8 cellular contexts compared by ENCODE assay signal in genomic region chr4:153432971-153433752, GRCh38. TPM values are rescaled to one million over a fixed set of nuclear protein-coding genes. Genes with fewer than 3 reads are reported as not detected.
DNase-seq lines count a peak whose midpoint lies in the region; ATAC-seq and TF ChIP-seq lines count a peak whose summit lies in the region.

No MANE protein-coding gene starts in this region.

- no peaks in the 10 kb centered on the region for H3K4me1 Mint-ChIP-seq in endodermal cell
- H3K4me1 Mint-ChIP-seq in naive thymus-derived CD4-positive, alpha-beta T cell = peaks cover 31 to 83% (median 72%) of the 10 kb centered on the region in 7 donors

- H3K27me3 Mint-ChIP-seq in endodermal cell (ENCODE audit: insufficient read depth) = no peaks in the 10 kb centered on the region
- no peaks in the 10 kb centered on the region for H3K27me3 Mint-ChIP-seq in naive thymus-derived CD4-positive, alpha-beta T cell

- H3K36me3 ChIP-seq in endodermal cell (ENCODE audit: control insufficient read depth, insufficient read depth, low read length) (no peaks in the 10 kb centered on the region), testis (ENCODE audit: low read depth, missing control alignments) (no peaks in the 10 kb centered on the region)
- H3K36me3 ChIP-seq in naive thymus-derived CD4-positive, alpha-beta T cell (ENCODE audit: control insufficient read depth in 2 of 3, insufficient read depth in 3 of 3, low read length in 3 of 3) = no peaks in the 10 kb centered on the region

- H3K4me1 ChIP-seq in endodermal cell (ENCODE audit: control insufficient read depth, insufficient read depth, low read length) (no peaks in the 10 kb centered on the region), testis (no peaks in the 10 kb centered on the region)
- peaks cover 13 to 54% of the 10 kb centered on the region in 2 donors for H3K4me1 ChIP-seq in naive thymus-derived CD4-positive, alpha-beta T cell (ENCODE audit: control insufficient read depth in 2 of 2, insufficient read depth in 2 of 2, low read length in 2 of 2)

- no peaks in the 10 kb centered on the region for H3K27me3 ChIP-seq in endodermal cell (ENCODE audit: control insufficient read depth, insufficient read depth, low read length, poor library complexity, severe bottlenecking)
- H3K27me3 ChIP-seq in naive thymus-derived CD4-positive, alpha-beta T cell (ENCODE audit: control insufficient read depth in 2 of 2, insufficient read depth in 2 of 2, low read length in 2 of 2) = no peaks in the 10 kb centered on the region
- no peaks in the 10 kb centered on the region for H3K27me3 ChIP-seq in testis

- no peak overlapping the region for H3K9ac ChIP-seq in endodermal cell (ENCODE audit: extremely low read depth, low read length, poor library complexity, severe bottlenecking)

- CTCF ChIA-PET in naive thymus-derived CD4-positive, alpha-beta T cell (lab: Charles Lee) = interaction anchor here (0.6 to 4.5 kb wide), 31 partner anchors 9 to 318 kb away, joined by 3 to 58 read pairs (median 4); partner anchors contain the start of genes MND1 and TMEM131L

- H3K9me3 ChIP-seq in endodermal cell (ENCODE audit: control insufficient read depth, low read length) (no peaks in the 10 kb centered on the region), testis (no peaks in the 10 kb centered on the region)
- no peaks in the 10 kb centered on the region for H3K9me3 ChIP-seq in naive thymus-derived CD4-positive, alpha-beta T cell (ENCODE audit: control insufficient read depth in 2 of 3, low read length in 3 of 3)

- H3K36me3 Mint-ChIP-seq in endodermal cell (ENCODE audit: low read depth) = no peaks in the 10 kb centered on the region
- H3K36me3 Mint-ChIP-seq in naive thymus-derived CD4-positive, alpha-beta T cell = no peaks in the 10 kb centered on the region

- H3K27ac Mint-ChIP-seq in endodermal cell = no peak overlapping the region
- peak overlapping the region; percentile 88 to 98 (median 96) for H3K27ac Mint-ChIP-seq in naive thymus-derived CD4-positive, alpha-beta T cell

- no peaks in the 10 kb centered on the region for H3K9me3 Mint-ChIP-seq in endodermal cell
- H3K9me3 Mint-ChIP-seq in naive thymus-derived CD4-positive, alpha-beta T cell = no peaks in the 10 kb centered on the region

- POLR2A ChIA-PET in naive thymus-derived CD4-positive, alpha-beta T cell (lab: Charles Lee) = interaction anchor here (0.6 to 4.5 kb wide), 13 partner anchors 9 to 206 kb away, joined by 3 to 48 read pairs (median 3); partner anchors contain the start of gene TMEM131L

- 86 to 90% methylated on average over 11 to 12 of the region's 12 CpGs for WGBS in endodermal cell (ENCODE audit: insufficient coverage in 1 of 2, insufficient read length in 1 of 2), 2 experiments
- 75 to 78% methylated on average over 12 of the region's 12 CpGs for WGBS in testis, 2 donors

- intact Hi-C loops in naive thymus-derived CD4-positive, alpha-beta T cell (cut with micrococcal nuclease) = loop anchor here (1.0 to 5.0 kb wide), 14 partner anchors 11 to 896 kb away; partner anchors contain the start of genes FBXW7 (in 1 of the 2) and TMEM131L (in 1 of the 2)
- intact Hi-C loops in testis (cut with DNase I; ENCODE audit: low total_unique reads) = no loop called here

- no peak overlapping the region for H3K4me3 ChIP-seq in endodermal cell (ENCODE audit: low read length)
- H3K4me3 ChIP-seq in naive thymus-derived CD4-positive, alpha-beta T cell (ENCODE audit: low read length) = peak overlapping the region; percentile 65
- no peak overlapping the region for H3K4me3 ChIP-seq in testis

- ATAC-seq in HG02763 (IDR thresholded peaks at IDR 0.05; ENCODE audit: unreplicated experiment) = peak; percentile 92
- peak; percentile 90 for ATAC-seq in naive thymus-derived CD4-positive, alpha-beta T cell

- no peak overlapping the region for H3K4me3 Mint-ChIP-seq in endodermal cell
- H3K4me3 Mint-ChIP-seq in naive thymus-derived CD4-positive, alpha-beta T cell = peak overlapping the region; percentile 78 to 98 (median 87)

- no peak for TF ChIP-seq POLR2A in testis (IDR thresholded peaks at IDR 0.05)

- DNase-seq in GM13977 (ENCODE audit: low spot score) = peak; percentile 78
- DNase-seq in NCI-H1105 treated with DMSO at 0.1 percent for 48 hours (lab: John Stamatoyannopoulos, UW) = peak; percentile 10
- peak; percentile 15 to 63 for DNase-seq in activated CD4-positive, alpha-beta T cell treated with anti-CD3 and anti-CD28 coated beads, Interleukin-2, amount 50 U/mL, for 24 hours (ENCODE audit: low read depth in 1 of 2, low spot score in 1 of 2)
- peak; percentile 83 for DNase-seq in endodermal cell
- DNase-seq in naive thymus-derived CD4-positive, alpha-beta T cell = peak; percentile 22 to 72 (median 59)
- peak; percentile 32 for DNase-seq in testis

- H3K27ac ChIP-seq in 22Rv1 = no peak overlapping the region
- H3K27ac ChIP-seq in endodermal cell (ENCODE audit: low read depth, low read length) = no peak overlapping the region
- H3K27ac ChIP-seq in naive thymus-derived CD4-positive, alpha-beta T cell (ENCODE audit: low read depth, low read length) = peak overlapping the region; percentile 66
- no peak overlapping the region for H3K27ac ChIP-seq in testis

- TF ChIP-seq CTCF in 22Rv1 (IDR thresholded peaks at IDR 0.05) (peak; percentile 72), GM13977 (IDR thresholded peaks at IDR 0.05; ENCODE audit: extremely low read depth, insufficient read depth, missing control alignments) (peak; percentile 79), endodermal cell (conservative IDR thresholded peaks at IDR 0.05) (peak; percentile 71), testis (IDR thresholded peaks at IDR 0.05) (peak in 2 of 3 experiments; percentile 18 to 32)

- in situ Hi-C loops in GM13977 (cut with MboI; ENCODE audit: low pct_unique_long_range_greater_than_20kb, low sequenced_read_pairs, unreplicated experiment) = no loop called here

RNA-seq across cellular contexts. Expression of gene TMEM131L, which starts 33.0 kb away (rescaled TPM):
- 10 to 100 TPM in 1 of 2 donors, 1 to 10 TPM in 1; 6.2 to 10.8 TPM for total RNA-seq in endodermal cell
- 22.2 TPM for polyA plus RNA-seq in endodermal cell (2013, experiment 1 of 2)
- polyA plus RNA-seq in endodermal cell (2013, experiment 2 of 2) = 19.4 TPM
- total RNA-seq in naive thymus-derived CD4-positive, alpha-beta T cell = 100 to 1,000 TPM in 2 of 5 experiments, 10 to 100 TPM in 3; 45.8 to 111 (median 97.7) TPM
- polyA plus RNA-seq in naive thymus-derived CD4-positive, alpha-beta T cell = 10 to 100 TPM; 45.7 to 59.9 TPM
- 10 to 100 TPM; 12.6 to 15.0 TPM for total RNA-seq in testis
- 9.1 TPM for polyA plus RNA-seq in testis (ENCODE audit: insufficient read depth, low read depth, low replicate concordance)

Comparison
In these comparisons a context has a peak if more than half of its experiments do, and no peak if none do; other contexts are left out.
1. CTCF ChIP-seq: peak in every context shown above with its lines; median percentile 79 in GM13977; 72 in 22Rv1; 71 in endodermal cell; 25 in testis.
2. DNase-seq: peak in every context shown above with its lines; median percentile 83 in endodermal cell; 78 in GM13977; 59 in naive thymus-derived CD4-positive, alpha-beta T cell; 39 in activated CD4-positive, alpha-beta T cell treated with anti-CD3 and anti-CD28 coated beads, Interleukin-2, amount 50 U/mL, for 24 hours; 32 in testis; 10 in NCI-H1105 treated with DMSO at 0.1 percent for 48 hours.